In the genomic region with DNA sequence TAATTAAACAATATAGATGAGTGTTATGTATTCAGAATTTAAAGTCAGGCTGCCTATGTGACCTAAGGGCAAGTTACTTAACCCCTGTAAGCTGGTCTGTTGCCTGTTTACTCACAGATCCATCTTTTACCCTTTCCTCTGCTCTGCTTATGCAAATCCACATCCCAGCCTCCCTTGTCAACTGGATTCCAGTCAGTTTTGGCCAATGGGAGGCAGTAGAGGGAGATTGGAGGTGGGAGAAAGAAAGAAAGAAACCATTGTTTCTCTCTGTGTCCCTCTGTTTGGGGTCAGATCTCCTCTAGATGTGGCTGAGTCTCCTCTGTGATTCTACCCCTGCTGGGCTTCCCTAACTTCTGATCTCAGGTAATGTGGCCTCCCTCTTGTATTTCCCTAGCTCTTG, we compare ENCODE assay signal across 15 cellular contexts.
DNase-seq lines count a peak whose midpoint lies in the region; ATAC-seq and TF ChIP-seq lines count a peak whose summit lies in the region.
"Had no signal": no experiment of that assay in that cellular context is flagged by ENCODE, and none has a peak within 500 bp of the region (broad histone marks: within the 10 kb centered on the region; RNA-seq: fewer than 3 reads in every experiment).

No MANE protein-coding gene starts in this region.

- TF ChIP-seq CTCF in Calu3 (IDR thresholded peaks at IDR 0.05; ENCODE audit: unreplicated experiment) (no peak), WTC11 (IDR thresholded peaks at IDR 0.05) (no peak)

- POLR2A ChIA-PET in WTC11 (lab: Charles Lee) = no interaction called here

- intact Hi-C loops in Calu3 (cut with micrococcal nuclease; ENCODE audit: unreplicated experiment) = loop anchor here (5.0 to 10.0 kb wide), 2 partner anchors 336 to 494 kb away; no protein-coding TSS in a partner anchor

- no peaks in the 10 kb centered on the region for H3K36me3 Mint-ChIP-seq in Calu3 (ENCODE audit: insufficient read depth, unreplicated experiment)
- H3K36me3 Mint-ChIP-seq in WTC11 = no peaks in the 10 kb centered on the region
- H3K36me3 Mint-ChIP-seq: CD8-positive, alpha-beta T cell had no signal

- H3K4me3 Mint-ChIP-seq in Calu3 (ENCODE audit: low read depth, unreplicated experiment) (no peak overlapping the region), WTC11 (no peak overlapping the region)
- H3K4me3 Mint-ChIP-seq: CD8-positive, alpha-beta T cell had no signal

- no peaks in the 10 kb centered on the region for H3K27me3 Mint-ChIP-seq in Calu3 (ENCODE audit: unreplicated experiment)
- no peaks in the 10 kb centered on the region for H3K27me3 Mint-ChIP-seq in WTC11 (ENCODE audit: low read depth)

- no TSS peak for BruUV-seq in Calu3 (replicated peaks; lab: Mats Ljungman, UMichigan)

- peak; percentile 86 for ATAC-seq in WTC11
- no peak for ATAC-seq in GM19351 (IDR thresholded peaks at IDR 0.05; ENCODE audit: unreplicated experiment)
- ATAC-seq: CD8-positive, alpha-beta T cell; Right ventricle myocardium inferior had no signal

- CTCF ChIA-PET in Calu3 (lab: Charles Lee) (no interaction called here), WTC11 (lab: Charles Lee) (interaction anchor here (1.4 kb wide), 1 partner anchor 284 kb away, joined by 4 read pairs; no protein-coding TSS in a partner anchor)

- H3K27ac Mint-ChIP-seq in Calu3 (ENCODE audit: unreplicated experiment) = no peak overlapping the region
- no peak overlapping the region for H3K27ac Mint-ChIP-seq in WTC11
- H3K27ac Mint-ChIP-seq: CD8-positive, alpha-beta T cell had no signal

- H3K9me3 Mint-ChIP-seq in Calu3 (ENCODE audit: low read depth, unreplicated experiment) (no peaks in the 10 kb centered on the region), WTC11 (no peaks in the 10 kb centered on the region)
- H3K9me3 Mint-ChIP-seq: CD8-positive, alpha-beta T cell had no signal

- peaks cover 8% of the 10 kb centered on the region for H3K4me1 Mint-ChIP-seq in Calu3 (ENCODE audit: low read depth, unreplicated experiment)
- peaks cover 13% of the 10 kb centered on the region for H3K4me1 Mint-ChIP-seq in WTC11

- DNase-seq in Calu3 (peak; percentile 6), HT1080 (ENCODE audit: low read depth) (peak; percentile 22), WTC11 (ENCODE audit: low spot score) (no peak), iPS-NIHi11 (ENCODE audit: low spot score) (peak; percentile 17), middle frontal gyrus (ENCODE audit: extremely low spot score, low spot score) (no peak), LoVo (ENCODE audit: low spot score) (no peak), NCI-H1048 (lab: John Stamatoyannopoulos, UW) (no peak)
- DNase-seq: CD8-positive, alpha-beta T cell; NCI-H1092; NCI-H1694 treated with DMSO at 0.1 percent for 48 hours; NCI-H510A; PC-9; SK-N-SH had no signal

TF ChIP-seq in WTC11, 78 proteins besides CTCF, POLR2A, EP300 and RAD21:
- TF ChIP-seq HMGXB4 (CRISPR knock-in tag; IDR thresholded peaks at IDR 0.05) (no peak), CREB1 (CRISPR knock-in tag; IDR thresholded peaks at IDR 0.05) (no peak), OVOL2 (CRISPR knock-in tag; IDR thresholded peaks at IDR 0.05; ENCODE audit: borderline replicate concordance) (no peak), CDX4 (CRISPR knock-in tag; IDR thresholded peaks at IDR 0.05; ENCODE audit: borderline replicate concordance) (no peak), STAT6 (CRISPR knock-in tag; conservative IDR thresholded peaks at IDR 0.05; ENCODE audit: low read depth) (no peak), NFE2L1 (CRISPR knock-in tag; IDR thresholded peaks at IDR 0.05) (no peak), TP53 (CRISPR knock-in tag; IDR thresholded peaks at IDR 0.05) (no peak), FOXJ3 (CRISPR knock-in tag; IDR thresholded peaks at IDR 0.05; ENCODE audit: borderline replicate concordance) (no peak), TEAD4 (CRISPR knock-in tag; IDR thresholded peaks at IDR 0.05) (no peak), CBFB (CRISPR knock-in tag; IDR thresholded peaks at IDR 0.05; ENCODE audit: low read depth) (no peak), ZNF396 (CRISPR knock-in tag; IDR thresholded peaks at IDR 0.05; ENCODE audit: borderline replicate concordance) (no peak), GTF2I (CRISPR knock-in tag; conservative IDR thresholded peaks at IDR 0.05) (no peak), ZNF263 (CRISPR knock-in tag; IDR thresholded peaks at IDR 0.05; ENCODE audit: low read depth) (no peak), ELF4 (CRISPR knock-in tag; IDR thresholded peaks at IDR 0.05; ENCODE audit: low read depth) (no peak)
- TF ChIP-seq, protein P1, sequence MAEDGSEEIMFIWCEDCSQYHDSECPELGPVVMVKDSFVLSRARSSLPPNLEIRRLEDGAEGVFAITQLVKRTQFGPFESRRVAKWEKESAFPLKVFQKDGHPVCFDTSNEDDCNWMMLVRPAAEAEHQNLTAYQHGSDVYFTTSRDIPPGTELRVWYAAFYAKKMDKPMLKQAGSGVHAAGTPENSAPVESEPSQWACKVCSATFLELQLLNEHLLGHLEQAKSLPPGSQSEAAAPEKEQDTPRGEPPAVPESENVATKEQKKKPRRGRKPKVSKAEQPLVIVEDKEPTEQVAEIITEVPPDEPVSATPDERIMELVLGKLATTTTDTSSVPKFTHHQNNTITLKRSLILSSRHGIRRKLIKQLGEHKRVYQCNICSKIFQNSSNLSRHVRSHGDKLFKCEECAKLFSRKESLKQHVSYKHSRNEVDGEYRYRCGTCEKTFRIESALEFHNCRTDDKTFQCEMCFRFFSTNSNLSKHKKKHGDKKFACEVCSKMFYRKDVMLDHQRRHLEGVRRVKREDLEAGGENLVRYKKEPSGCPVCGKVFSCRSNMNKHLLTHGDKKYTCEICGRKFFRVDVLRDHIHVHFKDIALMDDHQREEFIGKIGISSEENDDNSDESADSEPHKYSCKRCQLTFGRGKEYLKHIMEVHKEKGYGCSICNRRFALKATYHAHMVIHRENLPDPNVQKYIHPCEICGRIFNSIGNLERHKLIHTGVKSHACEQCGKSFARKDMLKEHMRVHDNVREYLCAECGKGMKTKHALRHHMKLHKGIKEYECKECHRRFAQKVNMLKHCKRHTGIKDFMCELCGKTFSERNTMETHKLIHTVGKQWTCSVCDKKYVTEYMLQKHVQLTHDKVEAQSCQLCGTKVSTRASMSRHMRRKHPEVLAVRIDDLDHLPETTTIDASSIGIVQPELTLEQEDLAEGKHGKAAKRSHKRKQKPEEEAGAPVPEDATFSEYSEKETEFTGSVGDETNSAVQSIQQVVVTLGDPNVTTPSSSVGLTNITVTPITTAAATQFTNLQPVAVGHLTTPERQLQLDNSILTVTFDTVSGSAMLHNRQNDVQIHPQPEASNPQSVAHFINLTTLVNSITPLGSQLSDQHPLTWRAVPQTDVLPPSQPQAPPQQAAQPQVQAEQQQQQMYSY (CRISPR knock-in tag; IDR thresholded peaks at IDR 0.05) = no peak
TF ChIP-seq in WTC11: peak in this region for 0.

Comparison
In these comparisons a context has a peak if more than half of its experiments do, and no peak if none do; other contexts are left out.
1. DNase-seq: peak in Calu3 (single experiment), HT1080 (single experiment) and iPS-NIHi11 (single experiment); none in WTC11 (single experiment), middle frontal gyrus (single experiment), LoVo (single experiment) and NCI-H1048 (single experiment).